8 cellular contexts compared by ENCODE assay signal in genomic region chr17:79843917-79844815, GRCh38. TPM values are rescaled to one million over a fixed set of nuclear protein-coding genes. Genes with fewer than 3 reads are reported as not detected.
DNase-seq lines count a peak whose midpoint lies in the region; ATAC-seq and TF ChIP-seq lines count a peak whose summit lies in the region.

No MANE protein-coding gene starts in this region.

- H3K18ac ChIP-seq in mesenchymal stem cell (ENCODE audit: low read depth in 1 of 2, low read length in 2 of 2) = peak overlapping the region; percentile 97 to 98

- H4K91ac ChIP-seq in mesenchymal stem cell (ENCODE audit: low read length) = peak overlapping the region; percentile 100

- H3K27ac Mint-ChIP-seq in effector memory CD8-positive, alpha-beta T cell = no peak overlapping the region

- intact Hi-C loops in PC-3 (cut with micrococcal nuclease) = loop anchor here (1.0 to 5.0 kb wide), 3 partner anchors 47 to 147 kb away; partner anchors contain the start of gene CBX8

- H3K36me3 ChIP-seq in PC-3 (ENCODE audit: low read depth, low read length) (no peaks in the 10 kb centered on the region), mesenchymal stem cell (ENCODE audit: control insufficient read depth in 1 of 2, insufficient read depth in 2 of 2, low read depth in 1 of 2, low read length in 2 of 2) (no peaks in the 10 kb centered on the region), upper lobe of left lung (no peaks in the 10 kb centered on the region)

- no peaks in the 10 kb centered on the region for H3K9me3 ChIP-seq in PC-3 (ENCODE audit: low read length)
- no peaks in the 10 kb centered on the region for H3K9me3 ChIP-seq in mesenchymal stem cell (ENCODE audit: control insufficient read depth, low read length)
- no peaks in the 10 kb centered on the region for H3K9me3 ChIP-seq in upper lobe of left lung

- peaks cover 15 to 17% of the 10 kb centered on the region in 2 donors for H3K4me1 Mint-ChIP-seq in effector memory CD8-positive, alpha-beta T cell (ENCODE audit: low read depth in 2 of 2)

- no peaks in the 10 kb centered on the region for H3K9me3 Mint-ChIP-seq in effector memory CD8-positive, alpha-beta T cell

- H3K4ac ChIP-seq in mesenchymal stem cell (ENCODE audit: low read depth in 1 of 2, low read length in 2 of 2) = peak overlapping the region; percentile 93 to 99

- TF ChIP-seq EP300 in upper lobe of left lung (IDR thresholded peaks at IDR 0.05) = no peak

- H3K4me1 ChIP-seq in PC-3 (ENCODE audit: insufficient read depth, low read length) = peaks cover 30% of the 10 kb centered on the region
- H3K4me1 ChIP-seq in mesenchymal stem cell (ENCODE audit: control insufficient read depth, insufficient read depth, low read depth, low read length) = peaks cover 43% of the 10 kb centered on the region
- peaks cover 55 to 65% (median 59%) of the 10 kb centered on the region in 4 donors for H3K4me1 ChIP-seq in upper lobe of left lung

- H3K9ac ChIP-seq in PC-3 (ENCODE audit: low read length) = peak overlapping the region; percentile 72
- H3K9ac ChIP-seq in mesenchymal stem cell (ENCODE audit: low read length) = peak overlapping the region; percentile 87

- no TSS peak for BruUV-seq in PC-3 (replicated peaks; lab: Mats Ljungman, UMichigan)

- H3K27ac ChIP-seq in PC-3 (ENCODE audit: low read length) = no peak overlapping the region
- H3K27ac ChIP-seq in mesenchymal stem cell (ENCODE audit: low read length, poor library complexity, severe bottlenecking) = no peak overlapping the region
- peak overlapping the region in 3 of 4 donors; percentile 52 to 67 (median 60) for H3K27ac ChIP-seq in upper lobe of left lung

- under 1% methylated on average over 61 of the region's 84 CpGs for WGBS in mesenchymal stem cell
- WGBS in upper lobe of left lung, 2 donors = 3 to 8% methylated on average over 10 to 54 of the region's 84 CpGs

- peak overlapping the region; percentile 89 for H2AFZ ChIP-seq in PC-3 (ENCODE audit: low read length)
- H2AFZ ChIP-seq in mesenchymal stem cell (ENCODE audit: low read depth, low read length) = peak overlapping the region; percentile 74

- CTCF ChIA-PET in PC-3 (lab: Charles Lee) = interaction anchor here (0.6 to 1.2 kb wide), 7 partner anchors 9 to 149 kb away, joined by 3 to 12 read pairs (median 3); partner anchors contain the start of gene CBX8

- peak overlapping the region; percentile 39 to 84 for H2BK12ac ChIP-seq in mesenchymal stem cell (ENCODE audit: low read length in 2 of 2)

- H4K20me1 ChIP-seq in PC-3 (ENCODE audit: low read length) = no peaks in the 10 kb centered on the region

- H3K4me2 ChIP-seq in PC-3 (ENCODE audit: low read length) = peak overlapping the region; percentile 100
- peak overlapping the region; percentile 75 for H3K4me2 ChIP-seq in mesenchymal stem cell (ENCODE audit: low read length, poor library complexity, severe bottlenecking)

- peak overlapping the region; percentile 93 to 97 for H3K4me3 Mint-ChIP-seq in effector memory CD8-positive, alpha-beta T cell

- peak overlapping the region; percentile 100 for H4K8ac ChIP-seq in mesenchymal stem cell (ENCODE audit: low read length)

- peak overlapping the region in 1 of 2 experiments; percentile 74 for H3K14ac ChIP-seq in mesenchymal stem cell (ENCODE audit: low read length in 2 of 2)

- H3K27me3 Mint-ChIP-seq in effector memory CD8-positive, alpha-beta T cell = peaks cover 39 to 63% of the 10 kb centered on the region in 2 donors

- H3K79me1 ChIP-seq in mesenchymal stem cell (replicated peaks; ENCODE audit: low read length, poor library complexity, severe bottlenecking) = no peaks in the 10 kb centered on the region

- TF ChIP-seq POLR2A in upper lobe of left lung (IDR thresholded peaks at IDR 0.05) = peak in 1 of 4 donors; percentile 72

- POLR2A ChIA-PET in PC-3 (lab: Charles Lee; ENCODE audit: unreplicated experiment) = interaction anchor here (0.7 kb wide), 1 partner anchor 876 kb away, joined by 4 read pairs; no protein-coding TSS in a partner anchor

- H2BK5ac ChIP-seq in mesenchymal stem cell (ENCODE audit: low read depth, low read length, poor library complexity, severe bottlenecking) = no peak overlapping the region

- H3K27me3 ChIP-seq in PC-3 (ENCODE audit: low read length) = peaks cover 39% of the 10 kb centered on the region
- peaks cover 44 to 48% of the 10 kb centered on the region in 2 experiments for H3K27me3 ChIP-seq in mesenchymal stem cell (ENCODE audit: control insufficient read depth in 1 of 2, insufficient read depth in 1 of 2, low read length in 2 of 2)
- H3K27me3 ChIP-seq in upper lobe of left lung = peaks cover 0 to 54% (median 32%) of the 10 kb centered on the region in 4 donors

- H2AK5ac ChIP-seq in mesenchymal stem cell (ENCODE audit: low read length, severe bottlenecking) = no peak overlapping the region

- peaks cover 16% of the 10 kb centered on the region for H3K36me3 Mint-ChIP-seq in effector memory CD8-positive, alpha-beta T cell (ENCODE audit: insufficient read depth)

- no peaks in the 10 kb centered on the region for H3F3A ChIP-seq in PC-3 (ENCODE audit: low read length, unreplicated experiment)

- H3K9me2 ChIP-seq in PC-3 (replicated peaks; ENCODE audit: low read length) = no peaks in the 10 kb centered on the region

- peak; percentile 54 for ATAC-seq in PC-3
- no peak for ATAC-seq in effector memory CD8-positive, alpha-beta T cell (replicated peaks)
- ATAC-seq in upper lobe of left lung (ENCODE audit: low FRiP score in 2 of 2) = peak; percentile 60 to 78
- ATAC-seq in HG03196 (IDR thresholded peaks at IDR 0.05; ENCODE audit: unreplicated experiment) = no peak

- peak overlapping the region; percentile 73 to 81 for H3K23ac ChIP-seq in mesenchymal stem cell (ENCODE audit: low read length in 2 of 2)

- H2BK120ac ChIP-seq in mesenchymal stem cell (ENCODE audit: low read depth, low read length) = peak overlapping the region; percentile 85

- no peak for TF ChIP-seq CTCF in PC-3 (conservative IDR thresholded peaks at IDR 0.05; ENCODE audit: low read depth, low read length)
- peak in 2 of 6 experiments; percentile 6 to 16 for TF ChIP-seq CTCF in upper lobe of left lung (IDR thresholded peaks at IDR 0.05)

- DNase-seq in NOMO-1 treated with DMSO at 0.1 percent for 48 hours (lab: John Stamatoyannopoulos, UW; ENCODE audit: unreplicated experiment) (peak; percentile 9), NOMO-1 treated with dmso at 0.1 percent for 144 hours (lab: John Stamatoyannopoulos, UW; ENCODE audit: unreplicated experiment) (no peak), PC-3 (peak; percentile 68), mesenchymal stem cell (peak; percentile 75), upper lobe of left lung (peak in 1 of 2 donors; percentile 94), NCI-H446 treated with DMSO at 0.1 percent for 48 hours (lab: John Stamatoyannopoulos, UW) (no peak)
- DNase-seq in effector memory CD8-positive, alpha-beta T cell = no peak

- H3K4me3 ChIP-seq in PC-3 (ENCODE audit: low read length) (peak overlapping the region; percentile 82), mesenchymal stem cell (ENCODE audit: insufficient read depth in 1 of 2, low read depth in 1 of 2, low read length in 2 of 2) (peak overlapping the region; percentile 53 to 72), upper lobe of left lung (peak overlapping the region; percentile 40 to 63 (median 54))

- H3K79me2 ChIP-seq in PC-3 (ENCODE audit: low read length) = no peaks in the 10 kb centered on the region

- peak overlapping the region; percentile 93 for H2BK15ac ChIP-seq in mesenchymal stem cell (ENCODE audit: low read depth, poor library complexity, severe bottlenecking)

RNA-seq across cellular contexts. Expression of gene CBX4, which starts 4.9 kb away (rescaled TPM):
- total RNA-seq in PC-3 (2014; rRNA removed) (53.5 and 75.4 TPM in 2 replicates), upper lobe of left lung (10 to 100 TPM; 17.0 to 33.3 (median 25.0) TPM)
- polyA plus RNA-seq in mesenchymal stem cell (2013, experiment 1 of 2) = 21.6 TPM
- 21.8 TPM for polyA plus RNA-seq in mesenchymal stem cell (2013, experiment 2 of 2)

RNA-seq across cellular contexts. Expression of gene CBX8, which starts 47.3 kb away (rescaled TPM):
- total RNA-seq in PC-3 (2014; rRNA removed) (11.3 and 12.8 TPM in 2 replicates), upper lobe of left lung (10 to 100 TPM in 1 of 6 donors, 1 to 10 TPM in 5; 2.0 to 16.8 (median 8.8) TPM)
- 2.9 TPM for polyA plus RNA-seq in mesenchymal stem cell (2013, experiment 1 of 2)
- polyA plus RNA-seq in mesenchymal stem cell (2013, experiment 2 of 2) = 2.8 TPM

Comparison
In these comparisons a context has a peak if more than half of its experiments do, and no peak if none do; other contexts are left out.
1. DNase-seq: peak in NOMO-1 treated with DMSO at 0.1 percent for 48 hours (single experiment), PC-3 (single experiment) and mesenchymal stem cell (single experiment); none in NOMO-1 treated with dmso at 0.1 percent for 144 hours (single experiment), effector memory CD8-positive, alpha-beta T cell (0 of 3) and NCI-H446 treated with DMSO at 0.1 percent for 48 hours (single experiment).
2. ATAC-seq: peak in PC-3 (single experiment) and upper lobe of left lung (2 of 2); none in effector memory CD8-positive, alpha-beta T cell (single experiment) and HG03196 (single experiment).
3. H3K27ac ChIP-seq: peak in upper lobe of left lung (3 of 4); none in PC-3 (single experiment) and mesenchymal stem cell (single experiment).
4. Peak in every context shown above with its lines, with median percentiles within 50 percentile points of each other: H3K4me3 ChIP-seq.